In genomic region chr13:27953671-27954405, GRCh38 we compare ENCODE assay signal across 8 cellular contexts. TPM values are rescaled to one million over a fixed set of nuclear protein-coding genes. Genes with fewer than 3 reads are reported as not detected.
A peak's percentile ranks its signal among the peaks of the same experiment; 100 is the strongest.
DNase-seq lines count a peak whose midpoint lies in the region; ATAC-seq lines count a peak whose summit lies in the region.

No MANE protein-coding gene starts in this region.

- H3K27me3 ChIP-seq in effector memory CD4-positive, alpha-beta T cell (replicated peaks; ENCODE audit: control insufficient read depth, insufficient read depth, low read length, poor library complexity, severe bottlenecking) = peaks cover 32% of the 10 kb centered on the region

- H3K4me3 ChIP-seq in effector memory CD4-positive, alpha-beta T cell (ENCODE audit: insufficient read depth, low read depth, low read length, poor library complexity, severe bottlenecking) = peak overlapping the region; percentile 53
- H3K4me3 ChIP-seq in mesodermal cell (ENCODE audit: extremely low read depth, insufficient read depth, low read length, poor library complexity, severe bottlenecking) = peak overlapping the region; percentile 39

- intact Hi-C loops in Right ventricle myocardium inferior (cut with DNase I) = loop anchor here (10.0 kb wide), 1 partner anchor 129 kb away; no protein-coding TSS in a partner anchor
- intact Hi-C loops in cardiac septum (cut with DNase I) = loop anchor here (10.0 kb wide), 2 partner anchors 129 to 589 kb away; no protein-coding TSS in a partner anchor

- peak; percentile 96 for ATAC-seq in Right ventricle myocardium inferior
- ATAC-seq in HG02938 (IDR thresholded peaks at IDR 0.05; ENCODE audit: unreplicated experiment) = peak; percentile 75

- peaks cover 14% of the 10 kb centered on the region for H3K4me1 ChIP-seq in effector memory CD4-positive, alpha-beta T cell (ENCODE audit: control insufficient read depth, insufficient read depth, low read length, poor library complexity, severe bottlenecking)
- H3K4me1 ChIP-seq in mesodermal cell (ENCODE audit: control insufficient read depth, insufficient read depth, low read length, poor library complexity, severe bottlenecking) = peaks cover 5% of the 10 kb centered on the region

- no peak overlapping the region for H3K27ac ChIP-seq in effector memory CD4-positive, alpha-beta T cell (ENCODE audit: insufficient read depth, low read length, poor library complexity, severe bottlenecking)
- no peak overlapping the region for H3K27ac ChIP-seq in mesodermal cell (ENCODE audit: low read depth, low read length, severe bottlenecking)

- DNase-seq in Right ventricle myocardium inferior (ENCODE audit: missing footprints) (peak; percentile 89), cardiac septum (ENCODE audit: low spot score) (no peak), NCI-H2196 treated with DMSO at 0.1 percent for 48 hours (lab: John Stamatoyannopoulos, UW; ENCODE audit: unreplicated experiment) (peak; percentile 45)
- peak; percentile 38 to 45 for DNase-seq in activated CD4-positive, alpha-beta T cell treated with anti-CD3 and anti-CD28 coated beads, Interleukin-2, amount 50 U/mL, for 24 hours (ENCODE audit: low read depth in 1 of 2, low spot score in 1 of 2)
- peak in 2 of 3 donors; percentile 14 to 21 for DNase-seq in effector memory CD4-positive, alpha-beta T cell
- DNase-seq in stimulated activated CD8-positive, alpha-beta memory T cell treated with anti-CD3 and anti-CD28 coated beads, Interleukin-15, amount 100 ng/mL, for 4 hours (ENCODE audit: low read depth in 2 of 2) = peak; percentile 7 to 16

- 1 to 2% methylated on average over 59 to 71 of the region's 73 CpGs for WGBS in mesodermal cell (ENCODE audit: insufficient coverage in 2 of 2), 2 experiments

- H3K36me3 ChIP-seq in effector memory CD4-positive, alpha-beta T cell (ENCODE audit: control insufficient read depth, insufficient read depth, low read length) = no peaks in the 10 kb centered on the region
- H3K36me3 ChIP-seq in mesodermal cell (ENCODE audit: control insufficient read depth, insufficient read depth, low read length) = no peaks in the 10 kb centered on the region

- H3K9me3 ChIP-seq in effector memory CD4-positive, alpha-beta T cell (ENCODE audit: control insufficient read depth, low read length) = no peaks in the 10 kb centered on the region
- no peaks in the 10 kb centered on the region for H3K9me3 ChIP-seq in mesodermal cell (ENCODE audit: control insufficient read depth, low read length)

RNA-seq across cellular contexts. Expression of gene CDX2, which starts 15.3 kb away (rescaled TPM):
- total RNA-seq in Right ventricle myocardium inferior (not detected), cardiac septum (not detected)
- polyA plus RNA-seq in mesodermal cell (2013, experiment 1 of 2) = 16.1 TPM
- 22.0 TPM for polyA plus RNA-seq in mesodermal cell (2013, experiment 2 of 2)

RNA-seq across cellular contexts. Expression of gene PDX1, which starts 34.0 kb away (rescaled TPM):
- total RNA-seq in Right ventricle myocardium inferior (not detected), cardiac septum (not detected)
- not detected for polyA plus RNA-seq in mesodermal cell (2013, experiment 1 of 2)
- not detected for polyA plus RNA-seq in mesodermal cell (2013, experiment 2 of 2)

RNA-seq across cellular contexts. Expression of gene URAD, which starts 34.7 kb away (rescaled TPM):
- total RNA-seq in Right ventricle myocardium inferior (not detected), cardiac septum (not detected)
- 3.4 TPM for polyA plus RNA-seq in mesodermal cell (2013, experiment 1 of 2)
- 4.1 TPM for polyA plus RNA-seq in mesodermal cell (2013, experiment 2 of 2)
